7 cellular contexts compared by ENCODE assay signal in genomic region chr4:108173599-108174057, GRCh38. TPM values are rescaled to one million over a fixed set of nuclear protein-coding genes. Genes with fewer than 3 reads are reported as not detected.
A peak's percentile ranks its signal among the peaks of the same experiment; 100 is the strongest.
DNase-seq lines count a peak whose midpoint lies in the region; ATAC-seq and TF ChIP-seq lines count a peak whose summit lies in the region.

No MANE protein-coding gene starts in this region.

- H3K4me3 ChIP-seq in gastroesophageal sphincter (peak overlapping the region; percentile 39 to 63), smooth muscle cell (peak overlapping the region; percentile 57)

- peak overlapping the region; percentile 98 for H3K4me3 Mint-ChIP-seq in T-helper 17 cell

- H3K27me3 ChIP-seq in gastroesophageal sphincter (peaks cover 87% of the 10 kb centered on the region), smooth muscle cell (ENCODE audit: low read depth) (no peaks in the 10 kb centered on the region)

- H3K36me3 ChIP-seq in gastroesophageal sphincter (no peaks in the 10 kb centered on the region), smooth muscle cell (ENCODE audit: low read depth) (no peaks in the 10 kb centered on the region)

- H3F3A ChIP-seq in smooth muscle cell (ENCODE audit: low read depth), result peaks cover 16% of the 10 kb centered on the region

- H3K79me2 ChIP-seq in smooth muscle cell (ENCODE audit: low read depth), result no peaks in the 10 kb centered on the region

- H3K27ac ChIP-seq in gastroesophageal sphincter (no peak overlapping the region), smooth muscle cell (ENCODE audit: low read depth) (peak overlapping the region; percentile 86)

- peak overlapping the region; percentile 86 for H3K27ac Mint-ChIP-seq in T-helper 17 cell

- H3K9me3 ChIP-seq in T-helper 17 cell (ENCODE audit: control insufficient read depth, low read length, poor library complexity, severe bottlenecking), result no peaks in the 10 kb centered on the region
- H3K9me3 ChIP-seq in gastroesophageal sphincter, result no peaks in the 10 kb centered on the region
- H3K9me3 ChIP-seq in smooth muscle cell (replicated peaks; ENCODE audit: low read depth), result no peaks in the 10 kb centered on the region

- TF ChIP-seq CTCF in gastroesophageal sphincter (IDR thresholded peaks at IDR 0.05) (no peak), smooth muscle cell (IDR thresholded peaks at IDR 0.05; ENCODE audit: borderline replicate concordance, insufficient read depth, poor library complexity, severe bottlenecking) (no peak), omental fat pad (IDR thresholded peaks at IDR 0.05) (no peak)

- WGBS in gastroesophageal sphincter (ENCODE audit: low coverage in 1 of 2), 2 donors, result 71 to 74% methylated on average over 11 of the region's 11 CpGs
- 61% methylated on average over 11 of the region's 11 CpGs for WGBS in smooth muscle cell (ENCODE audit: low lambda C conversion rate)

- TF ChIP-seq POLR2A in gastroesophageal sphincter (IDR thresholded peaks at IDR 0.05), result no peak

- H3K4me1 ChIP-seq in gastroesophageal sphincter (peaks cover 0 to 34% (median 10%) of the 10 kb centered on the region in 3 donors), smooth muscle cell (ENCODE audit: low read depth) (peaks cover 35% of the 10 kb centered on the region)

- H2AFZ ChIP-seq in smooth muscle cell (ENCODE audit: low read depth), result peak overlapping the region; percentile 95

- H3K9ac ChIP-seq in smooth muscle cell (ENCODE audit: low read depth), result peak overlapping the region; percentile 68

- no peak for DNase-seq in T-helper 17 cell
- no peak for DNase-seq in smooth muscle cell (lab: John Stamatoyannopoulos, UW; ENCODE audit: unreplicated experiment)
- DNase-seq in T-helper 9 cell, result no peak
- no peak for DNase-seq in omental fat pad (ENCODE audit: low spot score)

- H3K4me1 Mint-ChIP-seq in T-helper 17 cell, result peaks cover 32% of the 10 kb centered on the region

- no peaks in the 10 kb centered on the region for H3K36me3 Mint-ChIP-seq in T-helper 17 cell (ENCODE audit: low read depth)

- peaks cover 29% of the 10 kb centered on the region for H3K27me3 Mint-ChIP-seq in T-helper 17 cell

- ATAC-seq in GM19395 (IDR thresholded peaks at IDR 0.05; ENCODE audit: unreplicated experiment) (peak; percentile 9), T-helper 17 cell (no peak), gastroesophageal sphincter (no peak), HG02938 (IDR thresholded peaks at IDR 0.05; ENCODE audit: unreplicated experiment) (no peak), omental fat pad (ENCODE audit: low FRiP score) (no peak)

- no peak for TF ChIP-seq EP300 in gastroesophageal sphincter (IDR thresholded peaks at IDR 0.05)

- H4K20me1 ChIP-seq in smooth muscle cell (ENCODE audit: low read depth), result no peaks in the 10 kb centered on the region

- peak overlapping the region; percentile 98 for H3K4me2 ChIP-seq in smooth muscle cell

RNA-seq across cellular contexts. Expression of gene LEF1, which starts 4.9 kb away (rescaled TPM):
- total RNA-seq in T-helper 17 cell (100 to 1,000 TPM; 236 to 319 TPM), gastroesophageal sphincter (1 to 10 TPM in 3 of 4 donors, not detected in 1; 1.5 to 2.6 (median 2.4) TPM), smooth muscle cell (82.1 and 96.2 TPM in 2 replicates), omental fat pad (1 to 10 TPM; 2.2 to 8.3 (median 3.7) TPM)
- polyA plus RNA-seq in smooth muscle cell, result 66.9 and 87.3 TPM in 2 replicates
